1 cellular context compared by ENCODE assay signal in the genomic region with DNA sequence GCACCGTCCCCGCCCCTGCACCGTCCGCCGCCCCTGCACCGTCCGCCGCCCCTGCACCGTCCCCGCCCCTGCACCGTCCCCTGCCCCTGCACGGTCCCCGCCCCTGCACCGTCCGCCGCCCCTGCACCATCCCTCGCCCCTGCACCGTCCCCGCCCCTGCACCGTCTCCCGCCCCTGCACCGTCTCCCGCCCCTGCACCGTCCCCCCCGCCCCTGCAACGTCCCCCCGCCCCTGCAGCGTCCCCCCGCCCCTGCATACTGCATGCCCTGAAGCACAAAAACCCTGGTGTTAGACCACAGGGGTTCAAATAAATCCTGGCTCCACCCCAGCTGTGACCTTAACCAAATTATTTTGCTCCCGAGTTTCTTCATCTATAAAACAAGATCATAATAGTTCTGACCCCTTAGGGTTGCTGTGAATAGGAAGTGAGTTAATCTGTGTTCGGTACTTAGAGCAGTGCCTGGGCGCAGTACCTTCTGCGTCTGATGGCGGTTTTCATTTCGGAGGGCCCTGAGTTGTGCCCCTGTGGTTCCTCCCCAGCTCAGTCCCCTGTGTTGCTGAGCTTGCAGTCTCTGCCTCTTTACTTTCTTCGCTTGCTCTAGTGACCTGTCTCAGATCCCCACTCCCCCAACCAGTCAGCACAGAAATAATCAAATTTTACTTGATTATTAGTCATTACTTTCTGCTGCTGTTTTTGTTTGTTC.
TF ChIP-seq lines count a peak whose summit lies in the region.

No MANE protein-coding gene starts in this region.

TF ChIP-seq in H1, 55 proteins besides CTCF, POLR2A, EP300 and RAD21:
- TF ChIP-seq SP1 (IDR thresholded peaks at IDR 0.05; ENCODE audit: low read depth, low read length) (no peak), SAP30 (IDR thresholded peaks at IDR 0.05; ENCODE audit: insufficient read depth, insufficient replicate concordance, low read length) (no peak), RNF2 (IDR thresholded peaks at IDR 0.05; ENCODE audit: borderline replicate concordance, low read depth, low read length, missing control alignments, poor library complexity, severe bottlenecking) (no peak), POU5F1 (IDR thresholded peaks at IDR 0.05; ENCODE audit: low read depth, low read length) (no peak), MAFK (IDR thresholded peaks at IDR 0.05; ENCODE audit: low read depth, low read length) (peak; percentile 11; the same call in 1 of the 2 replicates), TCF12 (IDR thresholded peaks at IDR 0.05; ENCODE audit: low read depth, low read length) (no peak), SIX5 (IDR thresholded peaks at IDR 0.05; ENCODE audit: low read depth, low read length) (no peak), KDM5A (IDR thresholded peaks at IDR 0.05; ENCODE audit: low read length) (no peak), PHF8 (conservative IDR thresholded peaks at IDR 0.05; ENCODE audit: low read depth, low read length) (no peak)
